21 cellular contexts compared by ENCODE assay signal in genomic region chr18:6256521-6256920, GRCh38.
A peak's percentile ranks its signal among the peaks of the same experiment; 100 is the strongest.
DNase-seq lines count a peak whose midpoint lies in the region; ATAC-seq and TF ChIP-seq lines count a peak whose summit lies in the region.
"Had no signal": no experiment of that assay in that cellular context is flagged by ENCODE, and none has a peak within 500 bp of the region (broad histone marks: within the 10 kb centered on the region; RNA-seq: fewer than 3 reads in every experiment).

No MANE protein-coding gene starts in this region.

- no peak overlapping the region for H4K91ac ChIP-seq in neuronal stem cell (ENCODE audit: low read depth, low read length, poor library complexity)

- intact Hi-C loops in left ventricle myocardium superior (cut with micrococcal nuclease) (no loop called here), Right ventricle myocardium superior (cut with DNase I) (no loop called here)

- H2BK15ac ChIP-seq in neuronal stem cell (ENCODE audit: low read length): no peak overlapping the region

- WGBS in neuronal stem cell (ENCODE audit: extremely low coverage in 2 of 2, insufficient read length in 2 of 2, insufficient replicate concordance in 1 of 2), 2 donors: no CpG with 5 or more reads among the region's 10 CpGs

- H3K4me2 ChIP-seq in neuronal stem cell (ENCODE audit: insufficient read depth, low read length, poor library complexity, severe bottlenecking): no peak overlapping the region

- peaks cover 0 to 3% of the 10 kb centered on the region in 2 donors for H3K4me1 ChIP-seq in neuronal stem cell (ENCODE audit: control insufficient read depth in 2 of 2, insufficient read depth in 1 of 2, low read depth in 1 of 2, low read length in 2 of 2)
- H3K4me1 ChIP-seq: transverse colon had no signal

- no peaks in the 10 kb centered on the region for H3K36me3 ChIP-seq in neuronal stem cell (replicated peaks in 1 of 2; ENCODE audit: control insufficient read depth in 2 of 2, insufficient read depth in 2 of 2, low read length in 2 of 2)
- H3K36me3 ChIP-seq: transverse colon had no signal

- DNase-seq in left ventricle myocardium superior (no peak), Right ventricle myocardium superior (no peak), coronary artery (ENCODE audit: low spot score) (no peak), neuronal stem cell (ENCODE audit: low spot score) (no peak), 8988T (no peak), COLO668 (lab: John Stamatoyannopoulos, UW; ENCODE audit: unreplicated experiment) (no peak), NCI-H2081 treated with DMSO at 0.1 percent for 48 hours (lab: John Stamatoyannopoulos, UW) (no peak)
- DNase-seq: activated CD4-positive, CD25-positive, alpha-beta regulatory T cell treated with anti-CD3 and anti-CD28 coated beads, Interleukin-2, amount 50 U/mL, for 72 hours; activated CD8-positive, alpha-beta memory T cell treated with anti-CD3 and anti-CD28 coated beads for 24 hours; activated T-cell treated with anti-CD3 and anti-CD28 coated beads, Interleukin-2, amount 50 U/mL, for 24 hours; dermis blood vessel endothelial cell; EL; H7; left colon; NCI-H1436 treated with DMSO at 0.1 percent for 48 hours; NCI-H524 treated with DMSO at 0.1 percent for 48 hours; stimulated activated CD4-positive, alpha-beta T cell treated with anti-CD3 and anti-CD28 coated beads, Interleukin-2, amount 100 ng/mL, for 48 hours; stimulated activated naive CD8-positive, alpha-beta T cell treated with anti-CD3 and anti-CD28 coated beads, Interleukin-15, Interleukin-2, amounts not matched to agents 100 U/mL and 50 U/mL, for 24 hours; T-helper 9 cell; transverse colon had no signal

- no peak overlapping the region for H4K8ac ChIP-seq in neuronal stem cell (ENCODE audit: low read depth, low read length)

- no peak overlapping the region for H3K23ac ChIP-seq in neuronal stem cell (ENCODE audit: low read depth, low read length, poor library complexity)

- ATAC-seq in left ventricle myocardium superior: peak; percentile 31
- ATAC-seq in Right ventricle myocardium superior (ENCODE audit: poor library complexity): no peak
- no peak for ATAC-seq in GM18505 (IDR thresholded peaks at IDR 0.05; ENCODE audit: unreplicated experiment)
- ATAC-seq: left colon; stimulated activated naive CD8-positive, alpha-beta T cell treated with anti-CD3 and anti-CD28 coated beads, Interleukin-15, Interleukin-2, amounts not matched to agents 100 U/mL and 50 U/mL, for 24 hours had no signal

- H3K79me1 ChIP-seq in neuronal stem cell (ENCODE audit: low read depth, low read length): no peaks in the 10 kb centered on the region

- H3K14ac ChIP-seq in neuronal stem cell (ENCODE audit: low read length): no peak overlapping the region

- TF ChIP-seq POLR2A in GM18505 (IDR thresholded peaks at IDR 0.05; ENCODE audit: borderline replicate concordance, extremely low read depth, insufficient read depth, insufficient read length): no peak

- no peak overlapping the region for H3K18ac ChIP-seq in neuronal stem cell (ENCODE audit: low read length)

- H2AFZ ChIP-seq in neuronal stem cell (ENCODE audit: low read length): no peak overlapping the region

- H2AK5ac ChIP-seq in neuronal stem cell (ENCODE audit: low read depth, low read length): no peak overlapping the region

- peaks cover 0 to 10% of the 10 kb centered on the region in 2 donors for H3K9me3 ChIP-seq in neuronal stem cell (replicated peaks in 1 of 2; ENCODE audit: control insufficient read depth in 2 of 2, insufficient read depth in 1 of 2, low read depth in 1 of 2, low read length in 2 of 2)

- H3K4me3 ChIP-seq in coronary artery: peak overlapping the region; percentile 41
- no peak overlapping the region for H3K4me3 ChIP-seq in neuronal stem cell (ENCODE audit: low read length in 2 of 2)
- H3K4me3 ChIP-seq: transverse colon had no signal

- peak overlapping the region in 1 of 2 donors; percentile 65 for H3K27ac ChIP-seq in coronary artery
- no peak overlapping the region for H3K27ac ChIP-seq in neuronal stem cell (replicated peaks; ENCODE audit: low read length)
- H3K27ac ChIP-seq: transverse colon had no signal

- H2BK12ac ChIP-seq in neuronal stem cell (ENCODE audit: low read length): peak overlapping the region; percentile 14

- no peak overlapping the region for H3K9ac ChIP-seq in neuronal stem cell (ENCODE audit: low read depth, low read length, poor library complexity)

- H3K27me3 ChIP-seq in neuronal stem cell (ENCODE audit: control insufficient read depth in 3 of 3, insufficient read depth in 3 of 3, low read depth in 1 of 3, low read length in 3 of 3): no peaks in the 10 kb centered on the region
- H3K27me3 ChIP-seq: transverse colon had no signal

- TF ChIP-seq CTCF in coronary artery (IDR thresholded peaks at IDR 0.05): no peak

- no peak overlapping the region for H3K4ac ChIP-seq in neuronal stem cell (ENCODE audit: low read length)

- H2BK120ac ChIP-seq in neuronal stem cell (ENCODE audit: low read depth, low read length): no peak overlapping the region

- H2BK5ac ChIP-seq in neuronal stem cell (ENCODE audit: low read length): no peak overlapping the region
